9 cellular contexts compared by ENCODE assay signal in the genomic region with DNA sequence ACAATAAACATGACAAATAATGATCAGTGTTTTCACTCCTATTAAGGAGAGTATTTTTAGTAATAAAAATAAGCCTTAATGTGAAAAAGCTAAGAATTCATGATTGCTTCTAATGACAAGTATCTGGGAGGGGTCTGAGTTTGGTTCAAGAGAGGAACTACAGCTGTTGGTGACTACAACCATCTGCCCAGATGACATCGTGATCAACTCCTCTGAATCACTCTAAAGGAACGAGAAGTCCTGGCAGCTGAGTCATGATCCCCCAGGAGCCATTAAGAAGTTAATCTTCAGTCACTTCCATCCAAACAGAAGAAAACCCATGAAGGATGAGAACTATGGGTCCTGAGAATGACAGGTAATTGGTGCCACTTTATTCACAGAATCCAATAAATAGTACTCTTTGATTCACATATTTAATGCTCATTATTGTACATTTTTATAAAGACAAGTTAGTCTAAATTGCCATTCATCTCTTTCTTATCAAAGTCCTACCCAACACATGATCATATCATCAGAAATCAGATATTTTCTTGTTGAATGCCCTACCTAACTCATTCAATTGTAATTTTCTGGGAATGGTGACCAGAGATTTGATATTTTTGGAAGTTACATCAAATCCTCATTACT. TPM values are rescaled to one million over a fixed set of nuclear protein-coding genes. Genes with fewer than 3 reads are reported as not detected.
DNase-seq lines count a peak whose midpoint lies in the region; ATAC-seq, FAIRE-seq and TF ChIP-seq lines count a peak whose summit lies in the region.
"Had no signal": no experiment of that assay in that cellular context is flagged by ENCODE, and none has a peak within 500 bp of the region (broad histone marks: within the 10 kb centered on the region; RNA-seq: fewer than 3 reads in every experiment).

No MANE protein-coding gene starts in this region.

- H3K27me3 ChIP-seq in esophagus squamous epithelium = no peaks in the 10 kb centered on the region

- DNase-seq in EH (ENCODE audit: low read depth) (peak; percentile 97), RCC 7860 (ENCODE audit: low spot score) (peak; percentile 94), esophagus squamous epithelium (lab: John Stamatoyannopoulos, UW) (no peak), pulmonary artery endothelial cell (ENCODE audit: low read depth, low spot score) (peak; percentile 82), left lobe of liver (ENCODE audit: low spot score) (no peak), NCI-H2196 treated with DMSO at 0.1 percent for 48 hours (lab: John Stamatoyannopoulos, UW; ENCODE audit: unreplicated experiment) (no peak)
- no peak for DNase-seq in stimulated activated CD4-positive, alpha-beta T cell treated with anti-CD3 and anti-CD28 coated beads, Interleukin-12 subunit alpha, Interleukin-12 subunit beta, amount 100 ng/mL, for 4 hours
- DNase-seq: activated CD4-positive, alpha-beta T cell treated with anti-CD3 and anti-CD28 coated beads, Interleukin-2, amount 10 ng/mL, durations not matched to agents 24 days and 14 days had no signal

- ATAC-seq in HG03139 (IDR thresholded peaks at IDR 0.05; ENCODE audit: unreplicated experiment) (no peak), left lobe of liver (no peak)

- H3K27ac ChIP-seq in esophagus squamous epithelium = peak overlapping the region in 3 of 4 donors; percentile 49 to 67 (median 63)

- TF ChIP-seq POLR2A in esophagus squamous epithelium (IDR thresholded peaks at IDR 0.05) = no peak

- no peak overlapping the region for H3K4me3 ChIP-seq in esophagus squamous epithelium

- intact Hi-C loops in esophagus squamous epithelium (cut with DNase I) = no loop called here

- no peaks in the 10 kb centered on the region for H3K9me3 ChIP-seq in esophagus squamous epithelium

- H3K36me3 ChIP-seq in esophagus squamous epithelium = no peaks in the 10 kb centered on the region

- peaks cover 0 to 46% (median 9%) of the 10 kb centered on the region in 3 donors for H3K4me1 ChIP-seq in esophagus squamous epithelium

- 3 to 4% methylated on average over 2 of the region's 2 CpGs for WGBS in esophagus squamous epithelium, 2 donors

- peak; percentile 99 for FAIRE-seq in RCC 7860 (lab: Jason Lieb, UNC)

- no peak for TF ChIP-seq CTCF in esophagus squamous epithelium (IDR thresholded peaks at IDR 0.05)

RNA-seq across cellular contexts. Expression of gene TFPI, which starts 6.8 kb away (rescaled TPM):
- 10 to 100 TPM in 2 of 4 donors, 1 to 10 TPM in 2; 3.5 to 89.6 (median 22.5) TPM for total RNA-seq in esophagus squamous epithelium
- 243 and 305 TPM in 2 replicates for total RNA-seq in pulmonary artery endothelial cell
- total RNA-seq in left lobe of liver = 144 TPM

Comparison
In these comparisons a context has a peak if more than half of its experiments do, and no peak if none do; other contexts are left out.
1. DNase-seq: peak in EH (single experiment), RCC 7860 (single experiment) and pulmonary artery endothelial cell (single experiment); none in esophagus squamous epithelium (single experiment), stimulated activated CD4-positive, alpha-beta T cell treated with anti-CD3 and anti-CD28 coated beads, Interleukin-12 subunit alpha, Interleukin-12 subunit beta, amount 100 ng/mL, for 4 hours (single experiment), left lobe of liver (single experiment) and NCI-H2196 treated with DMSO at 0.1 percent for 48 hours (single experiment).